In genomic region chr5:151155777-151156731, GRCh38 we compare ENCODE assay signal across 8 cellular contexts. TPM values are rescaled to one million over a fixed set of nuclear protein-coding genes. Genes with fewer than 3 reads are reported as not detected.
A peak's percentile ranks its signal among the peaks of the same experiment; 100 is the strongest.
DNase-seq lines count a peak whose midpoint lies in the region; ATAC-seq, FAIRE-seq and TF ChIP-seq lines count a peak whose summit lies in the region.

No MANE protein-coding gene starts in this region.

- no TSS peak for BruUV-seq in mammary epithelial cell (replicated peaks; lab: Mats Ljungman, UMichigan)
- no TSS peak for BruUV-seq in HepG2 (replicated peaks; lab: Mats Ljungman, UMichigan)

- H3K9me3 ChIP-seq in mammary epithelial cell (replicated peaks; ENCODE audit: insufficient read depth, low read length), result no peaks in the 10 kb centered on the region
- no peaks in the 10 kb centered on the region for H3K9me3 ChIP-seq in HepG2 (ENCODE audit: low read length)
- no peaks in the 10 kb centered on the region for H3K9me3 ChIP-seq in thymus (ENCODE audit: control insufficient read depth)

- dilution Hi-C loops in mammary epithelial cell (cut with HindIII; ENCODE audit: low sequenced_read_pairs), result no loop called here

- peak overlapping the region; percentile 94 for H3K4me2 ChIP-seq in mammary epithelial cell (ENCODE audit: insufficient read depth, low read depth, low read length)
- peak overlapping the region; percentile 96 for H3K4me2 ChIP-seq in HepG2 (ENCODE audit: low read depth, low read length)

- DNase-seq in GM10248 (ENCODE audit: extremely low spot score) (peak; percentile 49), H7 (peak; percentile 55), NCI-H510A (lab: John Stamatoyannopoulos, UW) (peak; percentile 25), mammary epithelial cell (no peak), HepG2 (ENCODE audit: low spot score) (peak; percentile 42), globus pallidus (ENCODE audit: low spot score) (no peak)

- POLR2A ChIA-PET in GM10248 (lab: Yijun Ruan, JAX), result interaction anchor here (0.8 kb wide), 1 partner anchor 40 kb away, joined by 3 read pairs; no protein-coding TSS in a partner anchor
- POLR2A ChIA-PET in HepG2 (lab: Yijun Ruan, JAX), result interaction anchor here (1.0 to 1.9 kb wide), 2 partner anchors 76 to 135 kb away, joined by 3 to 6 read pairs; partner anchors contain the start of genes GPX3 and TNIP1

- no peaks in the 10 kb centered on the region for H4K20me1 ChIP-seq in mammary epithelial cell (ENCODE audit: insufficient read depth, low read length)
- H4K20me1 ChIP-seq in HepG2 (ENCODE audit: insufficient read depth, low read length), result no peaks in the 10 kb centered on the region; the same call in 1 of the 2 replicates

- H3K9ac ChIP-seq in mammary epithelial cell (ENCODE audit: insufficient read depth, low read length), result no peak overlapping the region
- peak overlapping the region; percentile 67 for H3K9ac ChIP-seq in HepG2 (ENCODE audit: insufficient read depth, low read depth, low read length)

- no peaks in the 10 kb centered on the region for H3K36me3 ChIP-seq in H7 (replicated peaks; ENCODE audit: control insufficient read depth, insufficient read depth, low read length)
- no peaks in the 10 kb centered on the region for H3K36me3 ChIP-seq in mammary epithelial cell (ENCODE audit: insufficient read depth, low read length)
- H3K36me3 ChIP-seq in HepG2 (replicated peaks in 1 of 2; ENCODE audit: control insufficient read depth in 1 of 2, insufficient read depth in 2 of 2, low read length in 2 of 2), result 0 out of 5 replicates have a peak, but pooled peaks cover 0 to 3% of the 10 kb centered on the region in 2 experiments
- H3K36me3 ChIP-seq in thymus (ENCODE audit: control insufficient read depth, insufficient read depth), result no peaks in the 10 kb centered on the region

- H3K27ac ChIP-seq in mammary epithelial cell (ENCODE audit: insufficient read depth, low read depth, low read length) (no peak overlapping the region), HepG2 (ENCODE audit: extremely low read length, insufficient read depth, low read length) (peak overlapping the region; percentile 74), thymus (ENCODE audit: low read depth) (peak overlapping the region; percentile 93)

- H3K27me3 ChIP-seq in H7 (ENCODE audit: control insufficient read depth, insufficient read depth, low read length), result no peaks in the 10 kb centered on the region
- no peaks in the 10 kb centered on the region for H3K27me3 ChIP-seq in mammary epithelial cell (ENCODE audit: insufficient read depth, low read length)
- no peaks in the 10 kb centered on the region for H3K27me3 ChIP-seq in HepG2 (ENCODE audit: control insufficient read depth in 1 of 2, insufficient read depth in 2 of 2, low read length in 2 of 2)
- no peaks in the 10 kb centered on the region for H3K27me3 ChIP-seq in thymus (ENCODE audit: control insufficient read depth, insufficient read depth)

- H3K4me3 ChIP-seq in H7 (ENCODE audit: insufficient read depth, low read depth, low read length), result peak overlapping the region; percentile 89; the same call in 1 of the 2 replicates
- peak overlapping the region in 1 of 3 experiments; percentile 63 for H3K4me3 ChIP-seq in mammary epithelial cell (replicated peaks in 1 of 3; ENCODE audit: insufficient read depth in 1 of 3, low read depth in 2 of 3, low read length in 3 of 3)
- peak overlapping the region; percentile 74 to 80 (median 77) for H3K4me3 ChIP-seq in HepG2 (replicated peaks in 1 of 3; ENCODE audit: insufficient read depth in 1 of 3, low read depth in 2 of 3, low read length in 3 of 3)
- peak overlapping the region; percentile 92 for H3K4me3 ChIP-seq in thymus (ENCODE audit: low read length)

- intact Hi-C loops in mammary epithelial cell (cut with micrococcal nuclease) (loop anchor here (2.0 kb wide), 1 partner anchor 153 kb away; no protein-coding TSS in a partner anchor), HepG2 (cut with micrococcal nuclease; ENCODE audit: unreplicated experiment) (no loop called here)

- peak; percentile 85 for ATAC-seq in HepG2
- no peak for ATAC-seq in HG02884 (IDR thresholded peaks at IDR 0.05; ENCODE audit: unreplicated experiment)

- H3K79me2 ChIP-seq in mammary epithelial cell (ENCODE audit: insufficient read depth, low read length) (peaks cover 6% of the 10 kb centered on the region), HepG2 (ENCODE audit: insufficient read depth, low read length) (peaks cover 39% of the 10 kb centered on the region)

- H2AFZ ChIP-seq in mammary epithelial cell (ENCODE audit: low read depth, low read length), result peak overlapping the region; percentile 79
- peak overlapping the region; percentile 20 for H2AFZ ChIP-seq in HepG2 (ENCODE audit: low read length)

- 0 out of 4 replicates have a peak, but pooled peaks of 1 of the 2 experiments have one; percentile 22 for TF ChIP-seq EP300 in HepG2 (IDR thresholded peaks at IDR 0.05; ENCODE audit: low read depth in 2 of 2, low read length in 2 of 2)
- TF ChIP-seq EP300 in HepG2 (CRISPR knock-in tag; IDR thresholded peaks at IDR 0.05; ENCODE audit: borderline replicate concordance), result 0 out of 2 replicates have a peak, but pooled peaks have one; percentile 21

- FAIRE-seq in HepG2 (lab: Jason Lieb, UNC), result peak; percentile 79

- H3K4me1 ChIP-seq in mammary epithelial cell (ENCODE audit: insufficient read depth, low read length), result peaks cover 16% of the 10 kb centered on the region
- peaks cover 60% of the 10 kb centered on the region for H3K4me1 ChIP-seq in HepG2 (ENCODE audit: insufficient read depth, low read length)
- H3K4me1 ChIP-seq in thymus (ENCODE audit: control insufficient read depth, insufficient read depth, low read length), result peaks cover 54% of the 10 kb centered on the region

- WGBS in mammary epithelial cell (ENCODE audit: low coverage, missing lambda C conversion rate), result 62% methylated on average over 6 of the region's 12 CpGs
- WGBS in HepG2 (ENCODE audit: low lambda C conversion rate), result 2% methylated on average over 7 of the region's 12 CpGs
- whole genome bisulfite sequencing in thymus, result 63% methylated on average over 12 of the region's 12 CpGs

- peak; percentile 54 to 66 for TF ChIP-seq POLR2A in HepG2 (IDR thresholded peaks at IDR 0.05; ENCODE audit: insufficient read depth in 1 of 2, low read depth in 2 of 2, low read length in 2 of 2)

- in situ Hi-C loops in mammary epithelial cell (cut with MboI; ENCODE audit: low sequenced_read_pairs in 2 of 2), result no loop called here
- in situ Hi-C loops in HepG2 (cut with HindIII; ENCODE audit: extremely low pct_ligation_motif_present, low pct_unique_long_range_greater_than_20kb), result no loop called here

- TF ChIP-seq RAD21 in HepG2 (CRISPR knock-in tag; IDR thresholded peaks at IDR 0.05), result no peak

- TF ChIP-seq CTCF in GM10248 (IDR thresholded peaks at IDR 0.05; ENCODE audit: control extremely low read depth, extremely low read depth, low read depth, missing control alignments), result no peak
- no peak for TF ChIP-seq CTCF in mammary epithelial cell (conservative IDR thresholded peaks at IDR 0.05 in 1 of 2, IDR thresholded peaks at IDR 0.05 in 1 of 2; ENCODE audit: extremely low read depth in 1 of 2, insufficient read depth in 1 of 2, low read depth in 1 of 2, low read length in 2 of 2)
- TF ChIP-seq CTCF in HepG2 (CRISPR knock-in tag; IDR thresholded peaks at IDR 0.05), result no peak

- CTCF ChIA-PET in GM10248 (lab: Yijun Ruan, JAX), result interaction anchor here (0.9 to 9.4 kb wide), 5 partner anchors 9 to 41 kb away, joined by 3 to 93 read pairs (median 7); no protein-coding TSS in a partner anchor
- CTCF ChIA-PET in mammary epithelial cell (lab: Charles Lee; ENCODE audit: low non-redundant PET), result no interaction called here
- CTCF ChIA-PET in HepG2 (lab: Yijun Ruan, JAX; ENCODE audit: low intra/inter-chr PET ratio, low total read pairs), result no interaction called here

TF ChIP-seq in HepG2, 621 proteins besides CTCF, POLR2A, EP300 and RAD21 (continues in another document):
- TF ChIP-seq ESRRA (CRISPR knock-in tag; IDR thresholded peaks at IDR 0.05; ENCODE audit: low read depth), result no peak; the same call in 1 of the 2 replicates

RNA-seq across cellular contexts. Expression of gene ANXA6, which starts 1.5 kb away (rescaled TPM):
- total RNA-seq in H7 (2014; rRNA removed; shearing (Covaris generic)), result 179 and 212 TPM in 2 replicates
- total RNA-seq in mammary epithelial cell (10 to 100 TPM in 1 of 2 donors, 1 to 10 TPM in 1; 9.6 to 32.5 TPM), HepG2 (2016; rRNA removed; fragmentation: Illumina TruSeq; extraction: Trizol) (125 and 154 TPM in 2 replicates)
- polyA plus RNA-seq in mammary epithelial cell (59.7 TPM), HepG2 (2011; rRNA removed) (103 and 120 TPM in 2 replicates), thymus (122 TPM)
- 109 TPM for polyA minus RNA-seq in mammary epithelial cell
- total RNA-seq in HepG2 (2016; cell fraction: cytosol; rRNA removed; fragmentation: Illumina TruSeq; extraction: Trizol; ENCODE audit: low read depth), result 13.0 and 15.5 TPM in 2 replicates
- 125 and 156 TPM in 2 replicates for total RNA-seq in HepG2 (2016; cell fraction: insoluble cytoplasmic fraction; rRNA removed; fragmentation: Illumina TruSeq; extraction: Trizol)
- total RNA-seq in HepG2 (2016; cell fraction: membrane; rRNA removed; fragmentation: Illumina TruSeq; extraction: Trizol), result 28.1 and 29.3 TPM in 2 replicates
- 84.2 and 86.1 TPM in 2 replicates for total RNA-seq in HepG2 (2016; cell fraction: nucleus; rRNA removed; fragmentation: Illumina TruSeq; extraction: Trizol)
- polyA plus RNA-seq in HepG2 (2011; cell fraction: cytosol; rRNA removed), result 124 and 134 TPM in 2 replicates
- polyA plus RNA-seq in HepG2 (2011; cell fraction: nucleus; rRNA removed), result 132 and 143 TPM in 2 replicates
- polyA plus RNA-seq in HepG2 (2012), result 69.6 and 82.1 TPM in 2 replicates
- 9.6 and 11.8 TPM in 2 replicates for polyA plus RNA-seq in HepG2 (2016; cell fraction: cytosol; fragmentation: Illumina TruSeq; extraction: Trizol; ENCODE audit: low read depth)
- polyA plus RNA-seq in HepG2 (2016; cell fraction: insoluble cytoplasmic fraction; fragmentation: Illumina TruSeq; extraction: Trizol; ENCODE audit: low read depth), result 126 and 134 TPM in 2 replicates
- 18.1 and 19.2 TPM in 2 replicates for polyA plus RNA-seq in HepG2 (2016; cell fraction: membrane; fragmentation: Illumina TruSeq; extraction: Trizol; ENCODE audit: low read depth)
- polyA plus RNA-seq in HepG2 (2016; cell fraction: nucleus; fragmentation: Illumina TruSeq; extraction: Trizol; ENCODE audit: insufficient read depth, low read depth), result 81.8 and 98.3 TPM in 2 replicates
- 67.1 and 157 TPM in 2 replicates for polyA minus RNA-seq in HepG2 (2011; rRNA and poly(A)+ RNA removed; ENCODE audit: low replicate concordance)
- 96.9 and 110 TPM in 2 replicates for polyA minus RNA-seq in HepG2 (2011; cell fraction: cytosol; rRNA and poly(A)+ RNA removed)
- 81.6 and 116 TPM in 2 replicates for polyA minus RNA-seq in HepG2 (2011; cell fraction: nucleus; rRNA and poly(A)+ RNA removed)

Comparison
In these comparisons a context has a peak if more than half of its experiments do, and no peak if none do; other contexts are left out.
1. DNase-seq: peak in GM10248 (single experiment), H7 (single experiment), NCI-H510A (single experiment) and HepG2 (single experiment); none in mammary epithelial cell (single experiment) and globus pallidus (single experiment).